8 cellular contexts compared by ENCODE assay signal in genomic region chr1:113390871-113391642, GRCh38. TPM values are rescaled to one million over a fixed set of nuclear protein-coding genes. Genes with fewer than 3 reads are reported as not detected.
DNase-seq lines count a peak whose midpoint lies in the region; ATAC-seq and TF ChIP-seq lines count a peak whose summit lies in the region.

No MANE protein-coding gene starts in this region.

- H3K27ac Mint-ChIP-seq in activated naive CD8-positive, alpha-beta T cell, result no peak overlapping the region

- peaks cover 3% of the 10 kb centered on the region for H3K9me3 Mint-ChIP-seq in activated naive CD8-positive, alpha-beta T cell (ENCODE audit: low read depth)

- H3K36me3 ChIP-seq in BLaER1 treated with 17β-estradiol and CSF1 and Interleukin-3, amounts not matched to agents 10 nM and 100 nM, result no peaks in the 10 kb centered on the region
- H3K36me3 ChIP-seq in GM23248 (ENCODE audit: low read depth), result no peaks in the 10 kb centered on the region
- H3K36me3 ChIP-seq in SJCRH30, result no peaks in the 10 kb centered on the region
- no peaks in the 10 kb centered on the region for H3K36me3 ChIP-seq in right atrium auricular region
- H3K36me3 ChIP-seq in psoas muscle (ENCODE audit: insufficient read depth in 1 of 2, low read depth in 1 of 2), result no peaks in the 10 kb centered on the region

- 1% methylated on average over 54 to 67 of the region's 74 CpGs for WGBS in GM23248 (ENCODE audit: low coverage in 1 of 2, low lambda C conversion rate in 2 of 2, missing lambda C conversion rate in 2 of 2), 2 experiments
- 0 to 1% (median 0%) methylated on average over 53 to 74 of the region's 74 CpGs for WGBS in psoas muscle, 3 donors

- H3K4me3 Mint-ChIP-seq in activated naive CD8-positive, alpha-beta T cell, result peak overlapping the region; percentile 84

- H3K4me2 ChIP-seq in BLaER1 treated with 17β-estradiol and CSF1 and Interleukin-3, amounts not matched to agents 10 nM and 100 nM, result peak overlapping the region; percentile 83 to 98 (median 94)
- H3K4me2 ChIP-seq in GM23248 (ENCODE audit: unreplicated experiment), result peak overlapping the region; percentile 88

- peak overlapping the region; percentile 83 for H2AFZ ChIP-seq in GM23248

- peaks cover 22 to 36% (median 31%) of the 10 kb centered on the region in 10 experiments for H3K4me1 ChIP-seq in BLaER1 treated with 17β-estradiol and CSF1 and Interleukin-3, amounts not matched to agents 10 nM and 100 nM
- H3K4me1 ChIP-seq in GM23248 (ENCODE audit: insufficient read depth) (peaks cover 31% of the 10 kb centered on the region), SJCRH30 (peaks cover 9% of the 10 kb centered on the region; the same call in 1 of the 2 replicates), right atrium auricular region (peaks cover 0 to 38% of the 10 kb centered on the region in 2 donors), psoas muscle (peaks cover 10% of the 10 kb centered on the region)

- H3K27me3 Mint-ChIP-seq in activated naive CD8-positive, alpha-beta T cell, result peaks cover 7% of the 10 kb centered on the region

- intact Hi-C loops in psoas muscle (cut with DNase I), result loop anchor here in 1 of 2 donors (10.0 kb wide), 1 partner anchor 284 kb away; no protein-coding TSS in a partner anchor

- H3F3A ChIP-seq in GM23248 (ENCODE audit: insufficient read depth), result peaks cover 11% of the 10 kb centered on the region

- H4K20me1 ChIP-seq in BLaER1 treated with 17β-estradiol and CSF1 and Interleukin-3, amounts not matched to agents 10 nM and 100 nM, result peaks cover 0 to 32% (median 11%) of the 10 kb centered on the region in 11 experiments; a peak in 12 of 22 replicates
- no peaks in the 10 kb centered on the region for H4K20me1 ChIP-seq in GM23248 (ENCODE audit: insufficient read depth)

- H3K4me1 Mint-ChIP-seq in activated naive CD8-positive, alpha-beta T cell (ENCODE audit: low read depth), result peaks cover 18% of the 10 kb centered on the region

- no peaks in the 10 kb centered on the region for H3K36me3 Mint-ChIP-seq in activated naive CD8-positive, alpha-beta T cell

- ATAC-seq in psoas muscle, result peak in 2 of 4 donors; percentile 3 to 12
- ATAC-seq in GM18517 (IDR thresholded peaks at IDR 0.05; ENCODE audit: unreplicated experiment), result no peak

- peaks cover 0 to 6% (median 0%) of the 10 kb centered on the region in 11 experiments; a peak in 5 of 22 replicates for H3K9me3 ChIP-seq in BLaER1 treated with 17β-estradiol and CSF1 and Interleukin-3, amounts not matched to agents 10 nM and 100 nM (replicated peaks in 1 of 11)
- no peaks in the 10 kb centered on the region for H3K9me3 ChIP-seq in GM23248 (ENCODE audit: low read depth)
- no peaks in the 10 kb centered on the region for H3K9me3 ChIP-seq in SJCRH30 (replicated peaks)
- H3K9me3 ChIP-seq in right atrium auricular region, result no peaks in the 10 kb centered on the region
- peaks cover 4% of the 10 kb centered on the region for H3K9me3 ChIP-seq in psoas muscle

- in situ Hi-C loops in GM23248 (cut with MboI), result no loop called here

- peaks cover 52% of the 10 kb centered on the region for H3K79me2 ChIP-seq in GM23248 (ENCODE audit: insufficient read depth)

- peak overlapping the region; percentile 83 to 99 (median 98) for H3K4me3 ChIP-seq in BLaER1 treated with 17β-estradiol and CSF1 and Interleukin-3, amounts not matched to agents 10 nM and 100 nM
- H3K4me3 ChIP-seq in GM23248, result peak overlapping the region; percentile 91
- peak overlapping the region; percentile 91 for H3K4me3 ChIP-seq in SJCRH30
- H3K4me3 ChIP-seq in right atrium auricular region, result peak overlapping the region; percentile 88 to 96
- peak overlapping the region; percentile 87 for H3K4me3 ChIP-seq in psoas muscle

- peak; percentile 59 for DNase-seq in GM23248
- peak; percentile 22 to 40 for DNase-seq in SJCRH30
- DNase-seq in right atrium auricular region (ENCODE audit: low spot score), result no peak
- peak; percentile 46 to 77 for DNase-seq in psoas muscle
- no peak for DNase-seq in NCI-H187 treated with DMSO at 0.1 percent for 48 hours (lab: John Stamatoyannopoulos, UW)

- H3K27ac ChIP-seq in BLaER1 treated with 17β-estradiol and CSF1 and Interleukin-3, amounts not matched to agents 10 nM and 100 nM, result peak overlapping the region; percentile 63 to 92 (median 83)
- no peak overlapping the region; the same call in 1 of the 2 replicates for H3K27ac ChIP-seq in GM23248
- no peak overlapping the region; the same call in 1 of the 2 replicates for H3K27ac ChIP-seq in SJCRH30
- peak overlapping the region; percentile 93 to 95 for H3K27ac ChIP-seq in right atrium auricular region
- peak overlapping the region; percentile 73 for H3K27ac ChIP-seq in psoas muscle

- no peaks in the 10 kb centered on the region for H3K27me3 ChIP-seq in BLaER1 treated with 17β-estradiol and CSF1 and Interleukin-3, amounts not matched to agents 10 nM and 100 nM
- H3K27me3 ChIP-seq in GM23248 (replicated peaks; ENCODE audit: insufficient read depth) (no peaks in the 10 kb centered on the region), SJCRH30 (no peaks in the 10 kb centered on the region), right atrium auricular region (no peaks in the 10 kb centered on the region), psoas muscle (ENCODE audit: insufficient read depth in 3 of 3, low read length in 2 of 3) (no peaks in the 10 kb centered on the region)

- no peaks in the 10 kb centered on the region for H3K9me2 ChIP-seq in GM23248 (ENCODE audit: insufficient read depth)

- peak overlapping the region; percentile 83 to 94 (median 89) for H3K9ac ChIP-seq in BLaER1 treated with 17β-estradiol and CSF1 and Interleukin-3, amounts not matched to agents 10 nM and 100 nM
- peak overlapping the region; percentile 85 for H3K9ac ChIP-seq in GM23248

- peak in 1 of 2 donors; percentile 18 for TF ChIP-seq CTCF in right atrium auricular region (IDR thresholded peaks at IDR 0.05)
- no peak for TF ChIP-seq CTCF in psoas muscle (IDR thresholded peaks at IDR 0.05)

RNA-seq across cellular contexts. Expression of gene MAGI3, which starts 0.7 kb away (rescaled TPM):
- total RNA-seq in GM23248 (2014; rRNA removed; shearing (Covaris generic)), result 6.4 and 7.2 TPM in 2 replicates
- 1.9 and 2.1 TPM in 2 replicates for polyA plus RNA-seq in GM23248 (2016; fragmentation: Nextera tagmentation; extraction: Ambion mirVana)
- 8.7 and 9.7 TPM in 2 replicates for total RNA-seq in SJCRH30 (2014; rRNA removed; shearing (Covaris generic))
- total RNA-seq in right atrium auricular region, result 1 to 10 TPM; 6.4 to 6.6 TPM
- 1 to 10 TPM; 2.9 to 7.1 (median 4.4) TPM for total RNA-seq in psoas muscle
- 1 to 10 TPM in 2 of 3 donors, under 1 TPM in 1; 0.76 to 2.1 (median 1.1) TPM for polyA plus RNA-seq in psoas muscle

Comparison
In these comparisons a context has a peak if more than half of its experiments do, and no peak if none do; other contexts are left out.
1. H3K27ac ChIP-seq: peak in BLaER1 treated with 17β-estradiol and CSF1 and Interleukin-3, amounts not matched to agents 10 nM and 100 nM (11 of 11), right atrium auricular region (2 of 2) and psoas muscle (single experiment); none in GM23248 (single experiment) and SJCRH30 (single experiment).
2. DNase-seq: peak in GM23248 (single experiment), SJCRH30 (2 of 2) and psoas muscle (2 of 2); none in right atrium auricular region (single experiment) and NCI-H187 treated with DMSO at 0.1 percent for 48 hours (single experiment).
3. Peak in every context shown above with its lines, with median percentiles within 50 percentile points of each other: H3K4me3 ChIP-seq.